Comparison of ENCODE assay signal across 8 cellular contexts in the genomic region with DNA sequence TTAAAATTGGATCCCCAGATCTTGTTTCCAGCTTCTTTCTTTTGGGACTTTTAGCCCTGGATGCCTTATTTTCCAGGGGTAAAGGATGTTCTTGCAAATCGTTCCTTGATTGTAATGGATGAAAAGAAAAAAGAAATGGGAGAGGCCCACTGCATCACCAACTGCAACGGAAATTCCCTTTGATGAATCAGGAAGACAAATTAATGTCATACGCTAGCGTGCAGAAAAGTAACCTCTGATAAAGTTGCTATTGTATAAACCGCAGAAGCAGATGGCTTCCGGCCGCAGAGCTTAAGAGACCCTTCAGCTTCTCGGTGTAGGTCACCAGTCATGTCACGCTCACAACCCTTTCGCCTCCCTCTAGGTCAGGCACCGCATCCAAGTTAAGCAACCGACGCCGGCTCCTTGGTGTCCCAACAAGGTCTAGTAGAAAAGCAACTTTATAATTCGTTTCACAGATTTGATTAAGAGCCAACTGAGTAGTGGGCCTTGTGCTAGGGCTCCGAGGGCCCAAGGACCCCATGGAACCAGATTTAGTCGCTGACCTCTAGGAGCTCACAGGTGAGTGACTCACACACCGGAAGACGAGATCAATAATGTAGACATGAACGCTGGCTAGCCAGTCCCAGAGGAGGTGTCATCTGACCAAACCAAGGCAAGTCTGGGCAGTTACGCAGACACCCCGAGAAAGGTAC. TPM values are rescaled to one million over a fixed set of nuclear protein-coding genes. Genes with fewer than 3 reads are reported as not detected.
DNase-seq lines count a peak whose midpoint lies in the region; ATAC-seq and TF ChIP-seq lines count a peak whose summit lies in the region.

No MANE protein-coding gene starts in this region.

- peak overlapping the region; percentile 99 for H3K4me3 Mint-ChIP-seq in activated CD8-positive, alpha-beta memory T cell treated with anti-CD3 and anti-CD28 coated beads, Interleukin-2, amount 10 ng/mL, durations not matched to agents 7 days and 5 days
- peak overlapping the region; percentile 97 for H3K4me3 Mint-ChIP-seq in natural killer cell treated with Interleukin-12 subunit alpha and Interleukin-12 subunit beta and Interleukin-15 and Interleukin-18, amount 100 ng/mL, for 72 hours
- peak overlapping the region; percentile 78 to 93 for H3K4me3 Mint-ChIP-seq in stimulated activated naive CD8-positive, alpha-beta T cell treated with anti-CD3 and anti-CD28 coated beads, Interleukin-15, amount 100 ng/mL, for 72 hours

- CTCF ChIA-PET in activated CD8-positive, alpha-beta memory T cell treated with anti-CD3 and anti-CD28 coated beads, Interleukin-2, amount 10 ng/mL, durations not matched to agents 7 days and 5 days (lab: Charles Lee), result interaction anchor here (1.0 to 2.9 kb wide), 6 partner anchors 10 to 75 kb away, joined by 3 to 28 read pairs (median 6); no protein-coding TSS in a partner anchor

- no peaks in the 10 kb centered on the region for H3K27me3 Mint-ChIP-seq in activated CD8-positive, alpha-beta memory T cell treated with anti-CD3 and anti-CD28 coated beads, Interleukin-2, amount 10 ng/mL, durations not matched to agents 7 days and 5 days
- no peaks in the 10 kb centered on the region for H3K27me3 Mint-ChIP-seq in natural killer cell treated with Interleukin-12 subunit alpha and Interleukin-12 subunit beta and Interleukin-15 and Interleukin-18, amount 100 ng/mL, for 72 hours
- no peaks in the 10 kb centered on the region for H3K27me3 Mint-ChIP-seq in stimulated activated naive CD8-positive, alpha-beta T cell treated with anti-CD3 and anti-CD28 coated beads, Interleukin-15, amount 100 ng/mL, for 72 hours

- DNase-seq in NCI-H2081 (lab: John Stamatoyannopoulos, UW) (peak; percentile 28 to 34), NCI-H2081 treated with DMSO at 0.1 percent for 48 hours (lab: John Stamatoyannopoulos, UW) (no peak), NK-92 (lab: John Stamatoyannopoulos, UW; ENCODE audit: unreplicated experiment) (peak; percentile 52), erythroblast (lab: John Stamatoyannopoulos, UW) (peak in 1 of 2 experiments; percentile 78)
- DNase-seq in activated CD8-positive, alpha-beta memory T cell treated with anti-CD3 and anti-CD28 coated beads, Interleukin-2, amount 10 ng/mL, durations not matched to agents 7 days and 5 days, result peak; percentile 93
- peak; percentile 92 for DNase-seq in natural killer cell treated with Interleukin-12 subunit alpha and Interleukin-12 subunit beta and Interleukin-15 and Interleukin-18, amount 100 ng/mL, for 72 hours (ENCODE audit: low spot score)
- DNase-seq in stimulated activated naive CD8-positive, alpha-beta T cell treated with anti-CD3 and anti-CD28 coated beads, Interleukin-15, amount 100 ng/mL, for 72 hours, result peak; percentile 88 to 93

- no peaks in the 10 kb centered on the region for H3K9me3 Mint-ChIP-seq in activated CD8-positive, alpha-beta memory T cell treated with anti-CD3 and anti-CD28 coated beads, Interleukin-2, amount 10 ng/mL, durations not matched to agents 7 days and 5 days (ENCODE audit: low read depth)
- no peaks in the 10 kb centered on the region for H3K9me3 Mint-ChIP-seq in natural killer cell treated with Interleukin-12 subunit alpha and Interleukin-12 subunit beta and Interleukin-15 and Interleukin-18, amount 100 ng/mL, for 72 hours
- H3K9me3 Mint-ChIP-seq in stimulated activated naive CD8-positive, alpha-beta T cell treated with anti-CD3 and anti-CD28 coated beads, Interleukin-15, amount 100 ng/mL, for 72 hours, result no peaks in the 10 kb centered on the region

- peaks cover 30% of the 10 kb centered on the region for H3K36me3 Mint-ChIP-seq in activated CD8-positive, alpha-beta memory T cell treated with anti-CD3 and anti-CD28 coated beads, Interleukin-2, amount 10 ng/mL, durations not matched to agents 7 days and 5 days
- H3K36me3 Mint-ChIP-seq in natural killer cell treated with Interleukin-12 subunit alpha and Interleukin-12 subunit beta and Interleukin-15 and Interleukin-18, amount 100 ng/mL, for 72 hours, result peaks cover 30% of the 10 kb centered on the region

- peaks cover 43% of the 10 kb centered on the region for H3K4me1 Mint-ChIP-seq in activated CD8-positive, alpha-beta memory T cell treated with anti-CD3 and anti-CD28 coated beads, Interleukin-2, amount 10 ng/mL, durations not matched to agents 7 days and 5 days
- H3K4me1 Mint-ChIP-seq in natural killer cell treated with Interleukin-12 subunit alpha and Interleukin-12 subunit beta and Interleukin-15 and Interleukin-18, amount 100 ng/mL, for 72 hours (ENCODE audit: low read depth in 2 of 2), result peaks cover 41 to 71% of the 10 kb centered on the region in 2 donors
- H3K4me1 Mint-ChIP-seq in stimulated activated naive CD8-positive, alpha-beta T cell treated with anti-CD3 and anti-CD28 coated beads, Interleukin-15, amount 100 ng/mL, for 72 hours, result peaks cover 41% of the 10 kb centered on the region

- H3K27ac Mint-ChIP-seq in activated CD8-positive, alpha-beta memory T cell treated with anti-CD3 and anti-CD28 coated beads, Interleukin-2, amount 10 ng/mL, durations not matched to agents 7 days and 5 days, result peak overlapping the region; percentile 95
- H3K27ac Mint-ChIP-seq in natural killer cell treated with Interleukin-12 subunit alpha and Interleukin-12 subunit beta and Interleukin-15 and Interleukin-18, amount 100 ng/mL, for 72 hours, result peak overlapping the region; percentile 97 to 98
- H3K27ac Mint-ChIP-seq in stimulated activated naive CD8-positive, alpha-beta T cell treated with anti-CD3 and anti-CD28 coated beads, Interleukin-15, amount 100 ng/mL, for 72 hours, result peak overlapping the region; percentile 100

- TF ChIP-seq POLR2A in erythroblast (IDR thresholded peaks at IDR 0.05; ENCODE audit: low read length), result peak; percentile 92

- ATAC-seq in HG02938 (IDR thresholded peaks at IDR 0.05; ENCODE audit: unreplicated experiment), result peak; percentile 42
- peak; percentile 51 for ATAC-seq in activated CD8-positive, alpha-beta memory T cell treated with anti-CD3 and anti-CD28 coated beads, Interleukin-2, amount 10 ng/mL, durations not matched to agents 7 days and 5 days
- ATAC-seq in natural killer cell treated with Interleukin-12 subunit alpha and Interleukin-12 subunit beta and Interleukin-15 and Interleukin-18, amount 100 ng/mL, for 72 hours, result peak; percentile 57 to 68
- peak; percentile 74 for ATAC-seq in stimulated activated naive CD8-positive, alpha-beta T cell treated with anti-CD3 and anti-CD28 coated beads, Interleukin-15, amount 100 ng/mL, for 72 hours

RNA-seq across cellular contexts. Expression of a gene that starts 1.3 kb away (rescaled TPM):
- 10 to 100 TPM; 54.8 to 69.7 TPM for total RNA-seq in activated CD8-positive, alpha-beta memory T cell treated with anti-CD3 and anti-CD28 coated beads, Interleukin-2, amount 10 ng/mL, durations not matched to agents 7 days and 5 days
- total RNA-seq in natural killer cell treated with Interleukin-12 subunit alpha and Interleukin-12 subunit beta and Interleukin-15 and Interleukin-18, amount 100 ng/mL, for 72 hours, result 10 to 100 TPM; 52.9 to 54.3 TPM

RNA-seq across cellular contexts. Expression of a gene that starts 1.9 kb away (rescaled TPM):
- total RNA-seq in activated CD8-positive, alpha-beta memory T cell treated with anti-CD3 and anti-CD28 coated beads, Interleukin-2, amount 10 ng/mL, durations not matched to agents 7 days and 5 days, result 100 to 1,000 TPM; 141 to 225 TPM
- 100 to 1,000 TPM; 239 to 243 TPM for total RNA-seq in natural killer cell treated with Interleukin-12 subunit alpha and Interleukin-12 subunit beta and Interleukin-15 and Interleukin-18, amount 100 ng/mL, for 72 hours

RNA-seq across cellular contexts. Expression of a gene that starts 44.9 kb away (rescaled TPM):
- 1 to 10 TPM; 3.4 to 3.5 TPM for total RNA-seq in activated CD8-positive, alpha-beta memory T cell treated with anti-CD3 and anti-CD28 coated beads, Interleukin-2, amount 10 ng/mL, durations not matched to agents 7 days and 5 days
- 1 to 10 TPM; 4.7 to 6.3 TPM for total RNA-seq in natural killer cell treated with Interleukin-12 subunit alpha and Interleukin-12 subunit beta and Interleukin-15 and Interleukin-18, amount 100 ng/mL, for 72 hours
